1 cellular context compared by ENCODE assay signal in genomic region chr6:153111082-153111481, GRCh38. TPM values are rescaled to one million over a fixed set of nuclear protein-coding genes. Genes with fewer than 3 reads are reported as not detected.
"Had no signal": no experiment of that assay in that cellular context is flagged by ENCODE, and none has a peak within 500 bp of the region (broad histone marks: within the 10 kb centered on the region; RNA-seq: fewer than 3 reads in every experiment).

No MANE protein-coding gene starts in this region.

RNA-seq across cellular contexts. Expression of gene RGS17, which starts 20.0 kb away (rescaled TPM):
- total RNA-seq: HepG2 had no signal
